Comparison of ENCODE assay signal across 20 cellular contexts in the genomic region with DNA sequence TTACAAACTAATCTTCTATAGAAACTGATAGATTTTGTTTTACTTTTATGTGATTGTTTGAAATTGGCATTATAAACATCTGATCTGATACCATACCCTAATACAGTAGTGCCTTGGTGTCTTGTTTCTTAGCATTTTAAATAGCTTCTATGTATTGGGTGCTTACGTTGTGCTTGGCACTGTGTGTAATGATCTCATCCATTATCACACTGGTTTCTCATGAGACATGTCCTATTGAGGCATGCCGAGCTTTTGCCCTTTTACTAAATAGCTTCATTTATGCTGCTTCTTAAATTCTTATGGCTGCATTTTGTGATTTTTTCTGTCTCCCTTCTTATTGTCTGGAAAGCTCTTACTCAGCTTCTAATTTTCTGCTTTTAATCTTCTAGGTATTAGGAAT. TPM values are rescaled to one million over a fixed set of nuclear protein-coding genes. Genes with fewer than 3 reads are reported as not detected.
DNase-seq lines count a peak whose midpoint lies in the region; TF ChIP-seq lines count a peak whose summit lies in the region.
"Had no signal": no experiment of that assay in that cellular context is flagged by ENCODE, and none has a peak within 500 bp of the region (broad histone marks: within the 10 kb centered on the region; RNA-seq: fewer than 3 reads in every experiment).

No MANE protein-coding gene starts in this region.

- in situ Hi-C loops in KBM-7 (cut with MboI; ENCODE audit: low pct_unique_long_range_greater_than_20kb, low sequenced_read_pairs), result no loop called here

- H3K4me1 ChIP-seq in osteoblast (ENCODE audit: insufficient read depth, low read length), result peaks cover 6% of the 10 kb centered on the region
- H3K4me1 ChIP-seq in effector memory CD4-positive, alpha-beta T cell (ENCODE audit: control insufficient read depth, insufficient read depth, low read length, poor library complexity, severe bottlenecking), result no peaks in the 10 kb centered on the region
- H3K4me1 ChIP-seq: A549, Caco-2, Peyer's patch had no signal

- H3K27me3 ChIP-seq in osteoblast (ENCODE audit: insufficient read depth, low read length), result no peaks in the 10 kb centered on the region
- H3K27me3 ChIP-seq in effector memory CD4-positive, alpha-beta T cell (replicated peaks; ENCODE audit: control insufficient read depth, insufficient read depth, low read length, poor library complexity, severe bottlenecking), result no peaks in the 10 kb centered on the region
- H3K27me3 ChIP-seq: Peyer's patch had no signal

- peak; percentile 29 for DNase-seq in EH (ENCODE audit: low read depth)
- peak; percentile 15 to 74 for DNase-seq in cardiac fibroblast (ENCODE audit: low read depth in 2 of 2)
- DNase-seq in foreskin melanocyte, result peak; percentile 78
- no peak for DNase-seq in osteoblast (ENCODE audit: insufficient read length, low spot score, missing footprints)
- no peak for DNase-seq in germinal center (ENCODE audit: low spot score)
- no peak for DNase-seq in effector memory CD4-positive, alpha-beta T cell
- DNase-seq in CD14-positive monocyte (ENCODE audit: low spot score), result no peak
- DNase-seq in KBM-7, result no peak
- DNase-seq: Caco-2, DMS79 treated with DMSO at 0.1 percent for 48 hours, GDM1, GOT3, NCI-H1092, NCI-H1694, NCI-H446, NCI-H748 treated with DMSO at 0.1 percent for 48 hours, Peyer's patch, Right ventricle myocardium superior had no signal

- H3K9me3 Mint-ChIP-seq in CD14-positive monocyte, result peaks cover 0 to 12% (median 0%) of the 10 kb centered on the region in 7 donors

- no peaks in the 10 kb centered on the region for H3K36me3 Mint-ChIP-seq in CD14-positive monocyte

- peaks cover 5 to 6% (median 5%) of the 10 kb centered on the region in 3 donors for H3K27me3 Mint-ChIP-seq in CD14-positive monocyte (ENCODE audit: low read depth in 3 of 3)

- no peaks in the 10 kb centered on the region for H4K20me1 ChIP-seq in osteoblast (ENCODE audit: insufficient read depth, low read length)

- no peak overlapping the region for H3K27ac Mint-ChIP-seq in CD14-positive monocyte

- no peak for TF ChIP-seq CTCF in cardiac fibroblast (IDR thresholded peaks at IDR 0.05; ENCODE audit: low read depth, low read length)
- no peak for TF ChIP-seq CTCF in osteoblast (IDR thresholded peaks at IDR 0.05; ENCODE audit: extremely low read depth, low read depth, low read length)
- no peak for TF ChIP-seq CTCF in CD14-positive monocyte (IDR thresholded peaks at IDR 0.05)

- H3K79me2 ChIP-seq in osteoblast (ENCODE audit: insufficient read depth, low read length), result no peaks in the 10 kb centered on the region

- H3K27ac ChIP-seq in osteoblast (ENCODE audit: low read depth, low read length), result peak overlapping the region; percentile 27
- no peak overlapping the region for H3K27ac ChIP-seq in effector memory CD4-positive, alpha-beta T cell (ENCODE audit: insufficient read depth, low read length, poor library complexity, severe bottlenecking)
- H3K27ac ChIP-seq: A549, HL-60, Peyer's patch had no signal

- H3K36me3 ChIP-seq in osteoblast (ENCODE audit: insufficient read depth, low read length), result no peaks in the 10 kb centered on the region
- H3K36me3 ChIP-seq in effector memory CD4-positive, alpha-beta T cell (ENCODE audit: control insufficient read depth, insufficient read depth, low read length), result no peaks in the 10 kb centered on the region
- H3K36me3 ChIP-seq: Peyer's patch had no signal

- no peak overlapping the region for H3K4me2 ChIP-seq in osteoblast (ENCODE audit: insufficient read depth, low read length)
- H3K4me2 ChIP-seq: A549 had no signal

- no peaks in the 10 kb centered on the region for H3K4me1 Mint-ChIP-seq in CD14-positive monocyte

- intact Hi-C loops in CD14-positive monocyte (cut with micrococcal nuclease), result no loop called here

- no peaks in the 10 kb centered on the region for H3K9me3 ChIP-seq in osteoblast (ENCODE audit: low read depth, low read length)
- H3K9me3 ChIP-seq in effector memory CD4-positive, alpha-beta T cell (ENCODE audit: control insufficient read depth, low read length), result no peaks in the 10 kb centered on the region
- H3K9me3 ChIP-seq: A549, Caco-2, Peyer's patch had no signal

- H3K4me3 Mint-ChIP-seq in CD14-positive monocyte, result no peak overlapping the region

- H2AFZ ChIP-seq in osteoblast (ENCODE audit: low read length), result no peak overlapping the region

- no peak overlapping the region for H3K4me3 ChIP-seq in cardiac fibroblast (replicated peaks in 1 of 2; ENCODE audit: low read depth in 2 of 2, low read length in 2 of 2)
- H3K4me3 ChIP-seq in osteoblast (ENCODE audit: insufficient read depth, low read length), result no peak overlapping the region
- no peak overlapping the region for H3K4me3 ChIP-seq in effector memory CD4-positive, alpha-beta T cell (ENCODE audit: insufficient read depth, low read depth, low read length, poor library complexity, severe bottlenecking)
- H3K4me3 ChIP-seq: A549, Peyer's patch had no signal

RNA-seq across cellular contexts. Expression of a gene that starts 48.2 kb away (rescaled TPM):
- 44.2 and 46.7 TPM in 2 replicates for total RNA-seq in osteoblast
- 100 to 1,000 TPM; 174 to 214 TPM for polyA plus RNA-seq in CD14-positive monocyte
- total RNA-seq: Caco-2 had no signal

Comparison
In these comparisons a context has a peak if more than half of its experiments do, and no peak if none do; other contexts are left out.
1. DNase-seq: peak in EH (single experiment), cardiac fibroblast (2 of 2) and foreskin melanocyte (single experiment); none in osteoblast (single experiment), germinal center (single experiment), effector memory CD4-positive, alpha-beta T cell (0 of 3), CD14-positive monocyte (single experiment) and KBM-7 (single experiment).